Comparison of ENCODE assay signal across 16 cellular contexts in the genomic region with DNA sequence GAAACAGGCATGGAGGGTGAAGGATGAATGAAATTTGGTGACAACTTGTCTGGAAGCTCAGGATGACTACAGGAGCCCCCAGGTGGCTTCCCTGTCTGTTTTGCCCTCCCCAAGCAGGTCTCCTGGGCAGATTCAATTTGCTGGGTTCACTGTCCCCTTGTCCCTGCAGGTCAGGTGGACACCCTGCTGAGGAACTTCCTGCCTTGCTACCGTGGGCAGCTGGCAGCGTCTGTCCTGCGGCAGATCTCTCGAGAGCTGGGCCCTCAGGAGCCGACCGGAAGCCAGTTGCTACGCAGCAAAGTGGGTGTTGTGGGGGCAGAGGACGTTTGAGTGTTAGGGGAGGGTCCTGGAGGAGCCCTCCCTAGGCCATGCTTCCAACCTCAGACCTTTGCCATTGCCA. TPM values are rescaled to one million over a fixed set of nuclear protein-coding genes. Genes with fewer than 3 reads are reported as not detected.
DNase-seq lines count a peak whose midpoint lies in the region; ATAC-seq and TF ChIP-seq lines count a peak whose summit lies in the region.
"Had no signal": no experiment of that assay in that cellular context is flagged by ENCODE, and none has a peak within 500 bp of the region (broad histone marks: within the 10 kb centered on the region; RNA-seq: fewer than 3 reads in every experiment).

No MANE protein-coding gene starts in this region.

- DNase-seq in DMS79 treated with DMSO at 0.1 percent for 48 hours (lab: John Stamatoyannopoulos, UW) (peak; percentile 49), KBM-7 (peak; percentile 63), SJCRH30 (peak; percentile 81 to 88), neural progenitor cell (ENCODE audit: low spot score) (no peak), gastrocnemius medialis (no peak)
- DNase-seq in stimulated activated CD4-positive, alpha-beta T cell treated with anti-CD3 and anti-CD28 coated beads, Interleukin-2, amount 100 ng/mL, for 48 hours, result no peak
- DNase-seq in activated CD4-positive, CD25-positive, alpha-beta regulatory T cell (lab: John Stamatoyannopoulos, UW), result no peak
- DNase-seq: activated CD4-positive, alpha-beta T cell treated with anti-CD3 and anti-CD28 coated beads for 1 hour; activated T-cell treated with anti-CD3 and anti-CD28 coated beads, Interleukin-2, amount 50 U/mL, for 1 hour; CD8-positive, alpha-beta memory T cell; cerebellar nuclear complex; erythroblast; heart right ventricle; left lung had no signal

- intact Hi-C loops in gastrocnemius medialis (cut with DNase I; ENCODE audit: low total_unique reads), result no loop called here

- H3K4me1 Mint-ChIP-seq in neural progenitor cell, result no peaks in the 10 kb centered on the region
- H3K4me1 Mint-ChIP-seq: nephron had no signal

- H3K27me3 ChIP-seq in SJCRH30 (0 out of 2 replicates have a peak, but pooled peaks cover 3% of the 10 kb centered on the region), neural progenitor cell (no peaks in the 10 kb centered on the region), gastrocnemius medialis (peaks cover 7 to 16% (median 9%) of the 10 kb centered on the region in 3 donors)

- H3K4me3 ChIP-seq in SJCRH30 (peak overlapping the region; percentile 12; the same call in 1 of the 2 replicates), neural progenitor cell (no peak overlapping the region), gastrocnemius medialis (no peak overlapping the region)
- H3K4me3 ChIP-seq: GM12878, heart right ventricle, left lung had no signal

- H3K4me1 ChIP-seq in SJCRH30, result peaks cover 3% of the 10 kb centered on the region; the same call in 1 of the 2 replicates
- no peaks in the 10 kb centered on the region for H3K4me1 ChIP-seq in neural progenitor cell
- no peaks in the 10 kb centered on the region for H3K4me1 ChIP-seq in gastrocnemius medialis
- H3K4me1 ChIP-seq: heart right ventricle, left lung had no signal

- ATAC-seq in gastrocnemius medialis, result no peak
- ATAC-seq: heart right ventricle, left lung had no signal

- H3K27ac ChIP-seq in SJCRH30 (no peak overlapping the region), neural progenitor cell (no peak overlapping the region), gastrocnemius medialis (no peak overlapping the region)
- H3K27ac ChIP-seq: heart right ventricle, left lung had no signal

- no peaks in the 10 kb centered on the region for H4K20me1 ChIP-seq in neural progenitor cell (ENCODE audit: low read depth)

- H3K27me3 Mint-ChIP-seq in neural progenitor cell (ENCODE audit: insufficient read depth, low read depth), result peaks cover 4% of the 10 kb centered on the region

- H3K4me3 Mint-ChIP-seq in neural progenitor cell, result no peak overlapping the region
- H3K4me3 Mint-ChIP-seq: CD8-positive, alpha-beta memory T cell; nephron had no signal

- H3K9me3 Mint-ChIP-seq in neural progenitor cell, result peaks cover 4% of the 10 kb centered on the region
- H3K9me3 Mint-ChIP-seq: CD8-positive, alpha-beta memory T cell had no signal

- no peak for TF ChIP-seq POLR2A in gastrocnemius medialis (IDR thresholded peaks at IDR 0.05)

- TF ChIP-seq CTCF in neural progenitor cell (IDR thresholded peaks at IDR 0.05), result no peak
- no peak for TF ChIP-seq CTCF in gastrocnemius medialis (IDR thresholded peaks at IDR 0.05 in 4 of 5, conservative IDR thresholded peaks at IDR 0.05 in 1 of 5)

- no peaks in the 10 kb centered on the region for H3K79me2 ChIP-seq in neural progenitor cell (ENCODE audit: low read depth)

- no peak overlapping the region for H3K27ac Mint-ChIP-seq in neural progenitor cell
- H3K27ac Mint-ChIP-seq: nephron had no signal

- no peak overlapping the region for H3K4me2 ChIP-seq in neural progenitor cell

- H3K9me3 ChIP-seq in SJCRH30 (replicated peaks) (peaks cover 7% of the 10 kb centered on the region; the same call in 1 of the 2 replicates), neural progenitor cell (ENCODE audit: low read depth) (no peaks in the 10 kb centered on the region), gastrocnemius medialis (no peaks in the 10 kb centered on the region)

- H3K36me3 Mint-ChIP-seq in neural progenitor cell, result no peaks in the 10 kb centered on the region
- H3K36me3 Mint-ChIP-seq: CD8-positive, alpha-beta memory T cell had no signal

- peak overlapping the region; percentile 68 for H2AFZ ChIP-seq in neural progenitor cell (replicated peaks)

- no peaks in the 10 kb centered on the region for H3F3A ChIP-seq in neural progenitor cell (ENCODE audit: low read depth)

- in situ Hi-C loops in KBM-7 (cut with MboI; ENCODE audit: low pct_unique_long_range_greater_than_20kb, low sequenced_read_pairs), result no loop called here
- in situ Hi-C loops in gastrocnemius medialis (cut with MboI; ENCODE audit: low sequenced_read_pairs in 4 of 4), result no loop called here

- H3K9ac ChIP-seq in neural progenitor cell, result no peak overlapping the region

- H3K36me3 ChIP-seq in SJCRH30 (no peaks in the 10 kb centered on the region), neural progenitor cell (no peaks in the 10 kb centered on the region), gastrocnemius medialis (no peaks in the 10 kb centered on the region)
- H3K36me3 ChIP-seq: heart right ventricle, left lung had no signal

RNA-seq across cellular contexts. Expression of gene PGLS, which starts 19.1 kb away (rescaled TPM):
- total RNA-seq in SJCRH30 (2014; rRNA removed; shearing (Covaris generic)), result 32.9 and 33.3 TPM in 2 replicates
- total RNA-seq in neural progenitor cell (ENCODE audit: low replicate concordance) (22.8 and 86.0 TPM in 2 replicates), gastrocnemius medialis (10 to 100 TPM; 22.1 to 25.1 (median 23.4) TPM)

RNA-seq across cellular contexts. Expression of gene COLGALT1, which starts 24.9 kb away (rescaled TPM):
- total RNA-seq in SJCRH30 (2014; rRNA removed; shearing (Covaris generic)), result 115 and 117 TPM in 2 replicates
- 38.4 and 60.3 TPM in 2 replicates for total RNA-seq in neural progenitor cell (ENCODE audit: low replicate concordance)
- 10 to 100 TPM; 16.6 to 33.2 (median 27.5) TPM for total RNA-seq in gastrocnemius medialis

Comparison
In these comparisons a context has a peak if more than half of its experiments do, and no peak if none do; other contexts are left out.
1. DNase-seq: peak in DMS79 treated with DMSO at 0.1 percent for 48 hours (single experiment), KBM-7 (single experiment) and SJCRH30 (2 of 2); none in neural progenitor cell (single experiment), stimulated activated CD4-positive, alpha-beta T cell treated with anti-CD3 and anti-CD28 coated beads, Interleukin-2, amount 100 ng/mL, for 48 hours (0 of 2), activated CD4-positive, CD25-positive, alpha-beta regulatory T cell (0 of 4) and gastrocnemius medialis (0 of 2).